ENCODE assay signal across 12 cellular contexts in genomic region chr5:168683247-168683926, GRCh38.
DNase-seq lines count a peak whose midpoint lies in the region; ATAC-seq and TF ChIP-seq lines count a peak whose summit lies in the region.
"Had no signal": no experiment of that assay in that cellular context is flagged by ENCODE, and none has a peak within 500 bp of the region (broad histone marks: within the 10 kb centered on the region; RNA-seq: fewer than 3 reads in every experiment).

No MANE protein-coding gene starts in this region.

- H3K4me3 Mint-ChIP-seq in activated T-cell treated with anti-CD3 and anti-CD28 coated beads, Interleukin-2, amount 50 U/mL, for 24 hours: peak overlapping the region; percentile 29
- peak overlapping the region; percentile 11 for H3K4me3 Mint-ChIP-seq in memory B cell
- H3K4me3 Mint-ChIP-seq: GM23338 had no signal

- ATAC-seq in right cardiac atrium (peak in 1 of 2 donors; percentile 27), memory B cell (ENCODE audit: low read depth) (no peak), upper lobe of right lung (peak; percentile 37), heart right ventricle (no peak)
- ATAC-seq: GM23338 had no signal

- no peaks in the 10 kb centered on the region for H3K27me3 Mint-ChIP-seq in activated T-cell treated with anti-CD3 and anti-CD28 coated beads, Interleukin-2, amount 50 U/mL, for 24 hours
- H3K27me3 Mint-ChIP-seq in memory B cell: peaks cover 3% of the 10 kb centered on the region

- no peaks in the 10 kb centered on the region for H3K27me3 ChIP-seq in right cardiac atrium (ENCODE audit: control insufficient read depth, insufficient read depth)
- no peaks in the 10 kb centered on the region for H3K27me3 ChIP-seq in right atrium auricular region
- H3K27me3 ChIP-seq in upper lobe of right lung: no peaks in the 10 kb centered on the region
- H3K27me3 ChIP-seq in heart right ventricle: no peaks in the 10 kb centered on the region

- H3K36me3 Mint-ChIP-seq in activated T-cell treated with anti-CD3 and anti-CD28 coated beads, Interleukin-2, amount 50 U/mL, for 24 hours (ENCODE audit: low read depth): no peaks in the 10 kb centered on the region
- no peaks in the 10 kb centered on the region for H3K36me3 Mint-ChIP-seq in memory B cell

- intact Hi-C loops in right cardiac atrium (cut with DNase I) (loop anchor here in 1 of 4 donors (5.0 to 10.0 kb wide), 2 partner anchors 619 to 861 kb away; partner anchors contain the start of gene SLIT3), upper lobe of right lung (cut with DNase I) (no loop called here), heart right ventricle (cut with DNase I) (loop anchor here in 6 of 10 donors (5.0 to 10.0 kb wide), 5 partner anchors 619 to 901 kb away; partner anchors contain the start of genes SLIT3 (in 4 of the 6) and SPDL1 (in 1 of the 6))

- no peak overlapping the region for H3K27ac ChIP-seq in right cardiac atrium (ENCODE audit: low read length)
- H3K27ac ChIP-seq in right atrium auricular region: no peak overlapping the region
- no peak overlapping the region for H3K27ac ChIP-seq in upper lobe of right lung
- no peak overlapping the region for H3K27ac ChIP-seq in heart right ventricle
- H3K27ac ChIP-seq: thoracic aorta had no signal

- TF ChIP-seq CTCF in right atrium auricular region (IDR thresholded peaks at IDR 0.05) (no peak), upper lobe of right lung (IDR thresholded peaks at IDR 0.05) (no peak), heart right ventricle (IDR thresholded peaks at IDR 0.05) (no peak)

- peaks cover 20% of the 10 kb centered on the region for H3K4me1 Mint-ChIP-seq in activated T-cell treated with anti-CD3 and anti-CD28 coated beads, Interleukin-2, amount 50 U/mL, for 24 hours (ENCODE audit: low read depth)
- peaks cover 3% of the 10 kb centered on the region for H3K4me1 Mint-ChIP-seq in memory B cell
- H3K4me1 Mint-ChIP-seq: GM23338 had no signal

- peak overlapping the region; percentile 87 for H3K27ac Mint-ChIP-seq in activated T-cell treated with anti-CD3 and anti-CD28 coated beads, Interleukin-2, amount 50 U/mL, for 24 hours
- H3K27ac Mint-ChIP-seq in memory B cell: no peak overlapping the region
- H3K27ac Mint-ChIP-seq: GM23338 had no signal

- no peaks in the 10 kb centered on the region for H3K9me3 Mint-ChIP-seq in activated T-cell treated with anti-CD3 and anti-CD28 coated beads, Interleukin-2, amount 50 U/mL, for 24 hours
- H3K9me3 Mint-ChIP-seq in memory B cell: no peaks in the 10 kb centered on the region
- H3K9me3 Mint-ChIP-seq: GM23338 had no signal

- WGBS in right cardiac atrium: 46% methylated on average over 15 of the region's 15 CpGs
- 66 to 68% methylated on average over 15 of the region's 15 CpGs for WGBS in heart right ventricle, 2 donors

- DNase-seq in right cardiac atrium (peak in 2 of 3 donors; percentile 23 to 63), right atrium auricular region (ENCODE audit: low spot score) (no peak), memory B cell (ENCODE audit: low spot score in 2 of 2) (no peak), upper lobe of right lung (no peak), NOMO-1 treated with dmso at 0.1 percent for 144 hours (lab: John Stamatoyannopoulos, UW; ENCODE audit: unreplicated experiment) (no peak), heart right ventricle (no peak), occipital lobe (lab: John Stamatoyannopoulos, UW) (no peak)
- DNase-seq in activated T-cell treated with anti-CD3 and anti-CD28 coated beads, Interleukin-2, amount 50 U/mL, for 24 hours: peak; percentile 62
- DNase-seq: NCI-H82, SK-N-SH had no signal

- H3K4me1 ChIP-seq in right cardiac atrium (ENCODE audit: control insufficient read depth, insufficient read depth, low read length) (peaks cover 12% of the 10 kb centered on the region), right atrium auricular region (peaks cover 0 to 34% of the 10 kb centered on the region in 2 donors), upper lobe of right lung (peaks cover 4% of the 10 kb centered on the region), heart right ventricle (peaks cover 0 to 42% (median 26%) of the 10 kb centered on the region in 9 donors)

- H3K36me3 ChIP-seq in right atrium auricular region (peaks cover 11% of the 10 kb centered on the region), upper lobe of right lung (no peaks in the 10 kb centered on the region), heart right ventricle (no peaks in the 10 kb centered on the region)
- H3K36me3 ChIP-seq: thoracic aorta had no signal

- H3K4me3 ChIP-seq in right cardiac atrium (ENCODE audit: low read length): no peak overlapping the region
- no peak overlapping the region for H3K4me3 ChIP-seq in right atrium auricular region
- H3K4me3 ChIP-seq in upper lobe of right lung: no peak overlapping the region
- H3K4me3 ChIP-seq in heart right ventricle: no peak overlapping the region
- H3K4me3 ChIP-seq: GM23338, thoracic aorta had no signal

- H3K9me3 ChIP-seq in right cardiac atrium (ENCODE audit: control insufficient read depth, low read length) (no peaks in the 10 kb centered on the region), right atrium auricular region (no peaks in the 10 kb centered on the region), upper lobe of right lung (no peaks in the 10 kb centered on the region), heart right ventricle (no peaks in the 10 kb centered on the region)
- H3K9me3 ChIP-seq: SK-N-SH, thoracic aorta had no signal

Comparison
In these comparisons a context has a peak if more than half of its experiments do, and no peak if none do; other contexts are left out.
1. DNase-seq: peak in right cardiac atrium (2 of 3) and activated T-cell treated with anti-CD3 and anti-CD28 coated beads, Interleukin-2, amount 50 U/mL, for 24 hours (single experiment); none in right atrium auricular region (single experiment), memory B cell (0 of 2), upper lobe of right lung (single experiment), NOMO-1 treated with dmso at 0.1 percent for 144 hours (single experiment), heart right ventricle (0 of 2) and occipital lobe (single experiment).